In genomic region chr11:5726351-5726750, GRCh38 we compare ENCODE assay signal across 32 cellular contexts. TPM values are rescaled to one million over a fixed set of nuclear protein-coding genes. Genes with fewer than 3 reads are reported as not detected.
"Had no signal": no experiment of that assay in that cellular context is flagged by ENCODE, and none has a peak within 500 bp of the region (broad histone marks: within the 10 kb centered on the region; RNA-seq: fewer than 3 reads in every experiment).

No MANE protein-coding gene starts in this region.

- H3K27me3 ChIP-seq: colonic mucosa, esophagus squamous epithelium, gastrocnemius medialis, heart right ventricle, left lung had no signal

- FAIRE-seq: endometrium, islet of Langerhans, keratinocyte had no signal

- H3K4me3 ChIP-seq: colonic mucosa, esophagus squamous epithelium, gastrocnemius medialis, heart right ventricle, left lung, lower lobe of right lung, mucosa of descending colon had no signal

- H3K27ac ChIP-seq: colonic mucosa, epithelial cell of prostate, esophagus squamous epithelium, gastrocnemius medialis, heart right ventricle, left lung, lower lobe of right lung had no signal

- H3K4me1 ChIP-seq: colonic mucosa, esophagus squamous epithelium, gastrocnemius medialis, heart right ventricle, left lung, lower lobe of right lung had no signal

- H3K36me3 ChIP-seq: colonic mucosa, esophagus squamous epithelium, gastrocnemius medialis, heart right ventricle, left lung, lower lobe of right lung had no signal

- H3K9me3 ChIP-seq: colonic mucosa, esophagus squamous epithelium, gastrocnemius medialis, heart right ventricle, left lung, lower lobe of right lung, mucosa of descending colon had no signal

- DNase-seq: colonic mucosa; cortex of kidney; effector CD8-positive, alpha-beta T cell; effector memory CD8-positive, alpha-beta T cell; endodermal cell; erythroblast; esophagus squamous epithelium; foreskin fibroblast; foreskin melanocyte; gastrocnemius medialis; glutamatergic neuron; head of caudate nucleus; heart right ventricle; hippocampal formation; left cardiac atrium; left lung; left ventricle myocardium superior; lower lobe of right lung; mesenchymal stem cell; mucosa of descending colon had no signal

RNA-seq across cellular contexts. Expression of gene OR56B1, which starts 9.9 kb away (rescaled TPM):
- total RNA-seq: colonic mucosa, dermis microvascular lymphatic vessel endothelial cell, endodermal cell, esophagus mucosa, esophagus squamous epithelium, gastrocnemius medialis, glomerular endothelial cell, heart right ventricle, kidney epithelial cell, left cardiac atrium, left lung, left ventricle myocardium superior, lower lobe of right lung, lung microvascular endothelial cell, mesenteric fat pad, mucosa of descending colon had no signal
- polyA plus RNA-seq: heart right ventricle, keratinocyte had no signal

RNA-seq across cellular contexts. Expression of gene OR52N4, which starts 27.7 kb away (rescaled TPM):
- total RNA-seq: colonic mucosa, dermis microvascular lymphatic vessel endothelial cell, endodermal cell, esophagus mucosa, esophagus squamous epithelium, gastrocnemius medialis, glomerular endothelial cell, kidney epithelial cell, left cardiac atrium, left ventricle myocardium superior, lower leg skin, lower lobe of right lung, lung microvascular endothelial cell, mesenteric fat pad, mesothelial cell of epicardium, mucosa of descending colon had no signal
- polyA plus RNA-seq: heart right ventricle, keratinocyte had no signal

RNA-seq across cellular contexts. Expression of gene OR52N5, which starts 56.8 kb away (rescaled TPM):
- total RNA-seq: colonic mucosa, dermis microvascular lymphatic vessel endothelial cell, endodermal cell, esophagus mucosa, esophagus squamous epithelium, gastrocnemius medialis, glomerular endothelial cell, kidney epithelial cell, left cardiac atrium, left lung, left ventricle myocardium superior, lower leg skin, lower lobe of right lung, lung microvascular endothelial cell, mesothelial cell of epicardium, mucosa of descending colon had no signal
- polyA plus RNA-seq: heart right ventricle, keratinocyte had no signal
